In genomic region chr1:161707503-161707902, GRCh38 we compare ENCODE assay signal across 17 cellular contexts.
A peak's percentile ranks its signal among the peaks of the same experiment; 100 is the strongest.
DNase-seq lines count a peak whose midpoint lies in the region; ATAC-seq and TF ChIP-seq lines count a peak whose summit lies in the region.
"Had no signal": no experiment of that assay in that cellular context is flagged by ENCODE, and none has a peak within 500 bp of the region (broad histone marks: within the 10 kb centered on the region; RNA-seq: fewer than 3 reads in every experiment).

No MANE protein-coding gene starts in this region.

- H3K79me2 ChIP-seq in ACC112 (ENCODE audit: control insufficient read depth, insufficient read depth, low read length, unreplicated experiment) (no peaks in the 10 kb centered on the region), SU-DHL-6 (ENCODE audit: insufficient read depth, low read length) (peaks cover 42% of the 10 kb centered on the region)

- H3K27ac ChIP-seq in ACC112 (ENCODE audit: low read depth, low read length) (peak overlapping the region; percentile 93), SU-DHL-6 (ENCODE audit: low read depth, low read length) (peak overlapping the region; percentile 98)
- H3K27ac ChIP-seq: A549, SK-N-MC, suprapubic skin, uterus had no signal

- H3K4me3 ChIP-seq in ACC112 (ENCODE audit: low read depth, low read length) (no peak overlapping the region), SU-DHL-6 (ENCODE audit: insufficient read depth, low read length, poor library complexity, severe bottlenecking) (peak overlapping the region; percentile 78)
- H3K4me3 ChIP-seq: A549, SK-N-MC, suprapubic skin, uterus had no signal

- TF ChIP-seq CTCF in SU-DHL-6 (IDR thresholded peaks at IDR 0.05; ENCODE audit: insufficient read depth, low read length, poor library complexity, severe bottlenecking): no peak

- ATAC-seq in GM18907 (IDR thresholded peaks at IDR 0.05; ENCODE audit: unreplicated experiment) (peak; percentile 5), GM18909 (IDR thresholded peaks at IDR 0.05; ENCODE audit: poor library complexity, unreplicated experiment) (no peak)
- ATAC-seq: A549 had no signal

- DNase-seq in GM19240 (ENCODE audit: insufficient read length, low spot score) (no peak), NCI-H345 treated with DMSO at 0.1 percent for 48 hours (lab: John Stamatoyannopoulos, UW; ENCODE audit: unreplicated experiment) (no peak)
- DNase-seq: effector memory CD4-positive, alpha-beta T cell; HFFc6; left ventricle myocardium superior; NCI-H187; stimulated activated CD4-positive, alpha-beta T cell treated with anti-CD3 and anti-CD28 coated beads, Interleukin-12 subunit alpha, Interleukin-12 subunit beta, amount 100 ng/mL, for 4 hours; T1000; uterus had no signal

- peak overlapping the region; percentile 75 for H3K9ac ChIP-seq in SU-DHL-6 (ENCODE audit: low read length)

- H3K4me1 ChIP-seq in ACC112 (ENCODE audit: control insufficient read depth, insufficient read depth, low read length, unreplicated experiment): peaks cover 18% of the 10 kb centered on the region
- H3K4me1 ChIP-seq: Peyer's patch, suprapubic skin, uterus had no signal

- H2AFZ ChIP-seq in ACC112 (ENCODE audit: low read length, unreplicated experiment): no peak overlapping the region
- no peak overlapping the region for H2AFZ ChIP-seq in SU-DHL-6 (ENCODE audit: low read depth, low read length, severe bottlenecking)

- H3F3A ChIP-seq in SU-DHL-6 (ENCODE audit: insufficient read depth): peaks cover 52% of the 10 kb centered on the region

- no peaks in the 10 kb centered on the region for H3K9me2 ChIP-seq in SU-DHL-6 (replicated peaks; ENCODE audit: insufficient read depth, low read length)

- H3K9me3 ChIP-seq in SU-DHL-6 (ENCODE audit: insufficient read depth, low read length): no peaks in the 10 kb centered on the region
- H3K9me3 ChIP-seq: A549, Peyer's patch, suprapubic skin, uterus had no signal

- H4K20me1 ChIP-seq in SU-DHL-6 (ENCODE audit: low read depth, low read length): 0 out of 2 replicates have a peak, but pooled peaks cover 5% of the 10 kb centered on the region

- H3K36me3 ChIP-seq in ACC112 (ENCODE audit: insufficient read depth, low read length) (no peaks in the 10 kb centered on the region), SU-DHL-6 (ENCODE audit: low read length) (peaks cover 16% of the 10 kb centered on the region)
- H3K36me3 ChIP-seq: Peyer's patch, suprapubic skin, uterus had no signal

- H3K27me3 ChIP-seq in ACC112 (ENCODE audit: insufficient read depth, low read length) (no peaks in the 10 kb centered on the region), SU-DHL-6 (ENCODE audit: low read length) (no peaks in the 10 kb centered on the region)
- H3K27me3 ChIP-seq: Peyer's patch, suprapubic skin, uterus had no signal

- peak overlapping the region; percentile 91 for H3K4me2 ChIP-seq in SU-DHL-6 (ENCODE audit: low read depth, low read length, poor library complexity, severe bottlenecking)
- H3K4me2 ChIP-seq: A549 had no signal
